16 cellular contexts compared by ENCODE assay signal in genomic region chr5:91146221-91146620, GRCh38.
A peak's percentile ranks its signal among the peaks of the same experiment; 100 is the strongest.
DNase-seq lines count a peak whose midpoint lies in the region; ATAC-seq and TF ChIP-seq lines count a peak whose summit lies in the region.
"Had no signal": no experiment of that assay in that cellular context is flagged by ENCODE, and none has a peak within 500 bp of the region (broad histone marks: within the 10 kb centered on the region; RNA-seq: fewer than 3 reads in every experiment).

No MANE protein-coding gene starts in this region.

- peaks cover 39% of the 10 kb centered on the region for H3K4me1 Mint-ChIP-seq in neural crest cell

- H3K4me3 Mint-ChIP-seq in neural crest cell = peak overlapping the region; percentile 44
- H3K4me3 Mint-ChIP-seq: dendritic cell treated with granulocyte-macrophage colony-stimulating factor and Interleukin-4, amounts not matched to agents 40 ng/mL and 50 ng/mL, for 4 days had no signal

- no peak overlapping the region for H3K27ac Mint-ChIP-seq in neural crest cell (ENCODE audit: unreplicated experiment)
- H3K27ac Mint-ChIP-seq: dendritic cell treated with granulocyte-macrophage colony-stimulating factor and Interleukin-4, amounts not matched to agents 40 ng/mL and 50 ng/mL, for 4 days had no signal

- peak; percentile 33 for DNase-seq in CD1c-positive myeloid dendritic cell (ENCODE audit: extremely low spot score)
- DNase-seq in NOMO-1 (lab: John Stamatoyannopoulos, UW; ENCODE audit: unreplicated experiment in 2 of 2) = peak; percentile 43 to 57
- peak; percentile 50 for DNase-seq in epidermal melanocyte (ENCODE audit: insufficient read length, low spot score)
- DNase-seq in neural crest cell (ENCODE audit: low read depth, low spot score) = no peak
- no peak for DNase-seq in NAMALWA (ENCODE audit: low spot score)
- no peak for DNase-seq in BE2C
- no peak for DNase-seq in GM10248 (ENCODE audit: extremely low spot score)
- DNase-seq: activated CD4-positive, alpha-beta T cell treated with anti-CD3 and anti-CD28 coated beads, Interleukin-2, amount 50 U/mL, for 1 hour; activated T-cell treated with anti-CD3 and anti-CD28 coated beads, Interleukin-2, amount 50 U/mL, for 48 hours; NCI-H1694 treated with DMSO at 0.1 percent for 48 hours; NCI-H510A treated with DMSO at 0.1 percent for 48 hours; nucleus accumbens; stimulated activated naive CD8-positive, alpha-beta T cell treated with anti-CD3 and anti-CD28 coated beads, Interleukin-15, Interleukin-2, amounts not matched to agents 100 U/mL and 50 U/mL, for 24 hours had no signal

- POLR2A ChIA-PET in GM10248 (lab: Yijun Ruan, JAX) = interaction anchor here (0.5 kb wide), 1 partner anchor 220 kb away, joined by 5 read pairs; no protein-coding TSS in a partner anchor

- TF ChIP-seq CTCF in neural crest cell (conservative IDR thresholded peaks at IDR 0.05) = no peak
- no peak for TF ChIP-seq CTCF in BE2C (IDR thresholded peaks at IDR 0.05; ENCODE audit: low read depth, low read length)
- no peak for TF ChIP-seq CTCF in GM10248 (IDR thresholded peaks at IDR 0.05; ENCODE audit: control extremely low read depth, extremely low read depth, low read depth, missing control alignments)

- H3K27me3 Mint-ChIP-seq in neural crest cell (ENCODE audit: low read depth) = no peaks in the 10 kb centered on the region
- H3K27me3 Mint-ChIP-seq: dendritic cell treated with granulocyte-macrophage colony-stimulating factor and Interleukin-4, amounts not matched to agents 40 ng/mL and 50 ng/mL, for 4 days had no signal

- H3K36me3 ChIP-seq in BE2C = no peaks in the 10 kb centered on the region

- no peaks in the 10 kb centered on the region for H3K27me3 ChIP-seq in BE2C

- H3K9me3 Mint-ChIP-seq in neural crest cell = peaks cover 13% of the 10 kb centered on the region

- ATAC-seq in HG03442 (IDR thresholded peaks at IDR 0.05; ENCODE audit: unreplicated experiment) = no peak
- ATAC-seq: stimulated activated naive CD8-positive, alpha-beta T cell treated with anti-CD3 and anti-CD28 coated beads, Interleukin-15, Interleukin-2, amounts not matched to agents 100 U/mL and 50 U/mL, for 24 hours had no signal

- peaks cover 23% of the 10 kb centered on the region for H3K36me3 Mint-ChIP-seq in neural crest cell (ENCODE audit: low read depth)

- CTCF ChIA-PET in GM10248 (lab: Yijun Ruan, JAX) = interaction anchor here (0.7 to 1.7 kb wide), 6 partner anchors 9 to 239 kb away, joined by 3 to 7 read pairs (median 3); no protein-coding TSS in a partner anchor

- no peaks in the 10 kb centered on the region; the same call in 1 of the 2 replicates for H3K4me1 ChIP-seq in BE2C

- H3K9me3 ChIP-seq in BE2C = no peaks in the 10 kb centered on the region

- no peak overlapping the region for H3K4me3 ChIP-seq in BE2C (ENCODE audit: low read depth, low read length)
- H3K4me3 ChIP-seq: skin epidermis had no signal

Comparison
In these comparisons a context has a peak if more than half of its experiments do, and no peak if none do; other contexts are left out.
1. DNase-seq: peak in CD1c-positive myeloid dendritic cell (single experiment), NOMO-1 (2 of 2) and epidermal melanocyte (single experiment); none in neural crest cell (single experiment), NAMALWA (single experiment), BE2C (single experiment) and GM10248 (single experiment).